In genomic region chr12:106357549-106358409, GRCh38 we compare ENCODE assay signal across 8 cellular contexts. TPM values are rescaled to one million over a fixed set of nuclear protein-coding genes. Genes with fewer than 3 reads are reported as not detected.
DNase-seq lines count a peak whose midpoint lies in the region; ATAC-seq and FAIRE-seq lines count a peak whose summit lies in the region.

POLR3B (plus strand) TSS chr12:106357748; CDS start chr12:106357880, 132 bp downstream.

- intact Hi-C loops in naive thymus-derived CD4-positive, alpha-beta T cell (cut with micrococcal nuclease): loop anchor here (1.0 to 5.0 kb wide), 19 partner anchors 29 to 1403 kb away; partner anchors contain the start of genes CKAP4 (in 2 of the 2), CRY1 (in 2 of the 2), PWP1 (in 2 of the 2) and RIC8B (in 2 of the 2)

- peak within 1 kb of the TSS; percentile 85 to 95 (median 91) for H3K27ac Mint-ChIP-seq in naive thymus-derived CD4-positive, alpha-beta T cell
- peak within 1 kb of the TSS; percentile 94 for H3K27ac Mint-ChIP-seq in stimulated activated naive B cell treated with anti-CD40 and anti-IgM and Interleukin-4, amounts not matched to agents 10 μg/mL and 1 μg/mL and 100 μg/mL, for 72 hours

- H3K9me3 Mint-ChIP-seq in naive thymus-derived CD4-positive, alpha-beta T cell: peaks cover 0 to 9% (median 0%) of the 10 kb centered on the region in 11 donors
- no peaks in the 10 kb centered on the region for H3K9me3 Mint-ChIP-seq in stimulated activated naive B cell treated with anti-CD40 and anti-IgM and Interleukin-4, amounts not matched to agents 10 μg/mL and 1 μg/mL and 100 μg/mL, for 72 hours

- ATAC-seq in GM21825 (IDR thresholded peaks at IDR 0.05; ENCODE audit: unreplicated experiment): peak; percentile 91
- ATAC-seq in naive thymus-derived CD4-positive, alpha-beta T cell: peak; percentile 98
- ATAC-seq in stimulated activated naive B cell treated with anti-CD40 and anti-IgM and Interleukin-4, amounts not matched to agents 10 μg/mL and 1 μg/mL and 100 μg/mL, for 72 hours (replicated peaks): peak; percentile 94 to 96

- peaks cover 32% of the 10 kb centered on the region for H3K4me1 ChIP-seq in Karpas-422 (ENCODE audit: low read length)
- peaks cover 6 to 12% of the 10 kb centered on the region in 2 donors for H3K4me1 ChIP-seq in naive thymus-derived CD4-positive, alpha-beta T cell (ENCODE audit: control insufficient read depth in 2 of 2, insufficient read depth in 2 of 2, low read length in 2 of 2)

- peaks cover 11 to 22% (median 17%) of the 10 kb centered on the region in 7 donors for H3K4me1 Mint-ChIP-seq in naive thymus-derived CD4-positive, alpha-beta T cell
- H3K4me1 Mint-ChIP-seq in stimulated activated naive B cell treated with anti-CD40 and anti-IgM and Interleukin-4, amounts not matched to agents 10 μg/mL and 1 μg/mL and 100 μg/mL, for 72 hours: peaks cover 8 to 16% of the 10 kb centered on the region in 2 donors

- POLR2A ChIA-PET in naive thymus-derived CD4-positive, alpha-beta T cell (lab: Charles Lee): interaction anchor here (0.7 to 6.6 kb wide), 13 partner anchors 9 to 1250 kb away, joined by 3 to 73 read pairs (median 3); partner anchors contain the start of genes TCP11L2, TMEM263 and WASHC4

- no peak for FAIRE-seq in RCC 7860 (lab: Jason Lieb, UNC)

- DNase-seq in Daoy (ENCODE audit: low read depth) (peak; percentile 97), Karpas-422 (peak; percentile 99), RCC 7860 (ENCODE audit: low spot score) (peak; percentile 81), fibroblast of gingiva (ENCODE audit: low read depth) (peak; percentile 96)
- peak; percentile 90 for DNase-seq in activated T-helper 1 cell treated with anti-CD3 and anti-CD28 coated beads, Interleukin-2, amount 50 U/mL, for 16 hours (ENCODE audit: low read depth in 1 of 2, low spot score in 1 of 2)
- peak; percentile 95 to 99 (median 98) for DNase-seq in naive thymus-derived CD4-positive, alpha-beta T cell
- DNase-seq in stimulated activated naive B cell treated with anti-CD40 and anti-IgM and Interleukin-4, amounts not matched to agents 10 μg/mL and 1 μg/mL and 100 μg/mL, for 72 hours: peak; percentile 96

- H3K4me3 Mint-ChIP-seq in naive thymus-derived CD4-positive, alpha-beta T cell: peak within 1 kb of the TSS; percentile 81 to 97 (median 92)
- H3K4me3 Mint-ChIP-seq in stimulated activated naive B cell treated with anti-CD40 and anti-IgM and Interleukin-4, amounts not matched to agents 10 μg/mL and 1 μg/mL and 100 μg/mL, for 72 hours: peak within 1 kb of the TSS; percentile 91 to 94

- peak within 1 kb of the TSS; percentile 70 for H3K4me3 ChIP-seq in Karpas-422 (ENCODE audit: low read length)
- peak within 1 kb of the TSS; percentile 96 for H3K4me3 ChIP-seq in naive thymus-derived CD4-positive, alpha-beta T cell (ENCODE audit: low read length)

- peak within 1 kb of the TSS; percentile 77 for H3K27ac ChIP-seq in Karpas-422 (ENCODE audit: low read length)
- H3K27ac ChIP-seq in naive thymus-derived CD4-positive, alpha-beta T cell (ENCODE audit: low read depth, low read length): peak within 1 kb of the TSS; percentile 74

- H2AFZ ChIP-seq in Karpas-422 (ENCODE audit: low read length): peak within 1 kb of the TSS; percentile 94

- peak within 1 kb of the TSS; percentile 74 for H3K9ac ChIP-seq in Karpas-422 (ENCODE audit: low read length)

- H3K36me3 Mint-ChIP-seq in naive thymus-derived CD4-positive, alpha-beta T cell: no peaks in the 10 kb centered on the region
- peaks cover 4 to 5% of the 10 kb centered on the region in 2 donors for H3K36me3 Mint-ChIP-seq in stimulated activated naive B cell treated with anti-CD40 and anti-IgM and Interleukin-4, amounts not matched to agents 10 μg/mL and 1 μg/mL and 100 μg/mL, for 72 hours

- no peaks in the 10 kb centered on the region for H3K9me2 ChIP-seq in Karpas-422 (replicated peaks; ENCODE audit: insufficient read depth, low read length)

- H4K20me1 ChIP-seq in Karpas-422 (ENCODE audit: insufficient read depth, low read depth, low read length): no peaks in the 10 kb centered on the region

- H3K27me3 ChIP-seq in Karpas-422 (ENCODE audit: low read length): no peaks in the 10 kb centered on the region
- H3K27me3 ChIP-seq in naive thymus-derived CD4-positive, alpha-beta T cell (ENCODE audit: control insufficient read depth in 2 of 2, insufficient read depth in 2 of 2, low read length in 2 of 2): no peaks in the 10 kb centered on the region

- peak within 1 kb of the TSS; percentile 75 for H3K4me2 ChIP-seq in Karpas-422 (ENCODE audit: low read depth, low read length, poor library complexity, severe bottlenecking)

- no peaks in the 10 kb centered on the region for H3K27me3 Mint-ChIP-seq in naive thymus-derived CD4-positive, alpha-beta T cell
- no peaks in the 10 kb centered on the region for H3K27me3 Mint-ChIP-seq in stimulated activated naive B cell treated with anti-CD40 and anti-IgM and Interleukin-4, amounts not matched to agents 10 μg/mL and 1 μg/mL and 100 μg/mL, for 72 hours

- CTCF ChIA-PET in naive thymus-derived CD4-positive, alpha-beta T cell (lab: Charles Lee): interaction anchor here (0.6 to 2.9 kb wide), 13 partner anchors 16 to 586 kb away, joined by 3 to 11 read pairs (median 4); no protein-coding TSS in a partner anchor

- H3K79me2 ChIP-seq in Karpas-422 (ENCODE audit: low read length): peaks cover 48% of the 10 kb centered on the region

- no peaks in the 10 kb centered on the region for H3K36me3 ChIP-seq in Karpas-422 (ENCODE audit: insufficient read depth, low read length)
- peaks cover 0 to 5% (median 0%) of the 10 kb centered on the region in 3 experiments for H3K36me3 ChIP-seq in naive thymus-derived CD4-positive, alpha-beta T cell (ENCODE audit: control insufficient read depth in 2 of 3, insufficient read depth in 3 of 3, low read length in 3 of 3)

- H3K9me3 ChIP-seq in Karpas-422 (ENCODE audit: low read length): no peaks in the 10 kb centered on the region
- no peaks in the 10 kb centered on the region for H3K9me3 ChIP-seq in naive thymus-derived CD4-positive, alpha-beta T cell (ENCODE audit: control insufficient read depth in 2 of 3, low read length in 3 of 3)

RNA-seq across cellular contexts. Expression of gene POLR3B, which starts in this region (rescaled TPM):
- 17.5 and 18.4 TPM in 2 replicates for total RNA-seq in Daoy (2014; rRNA removed; shearing (Covaris generic))
- 10.0 and 13.6 TPM in 2 replicates for total RNA-seq in Karpas-422 (2014; rRNA removed; shearing (Covaris generic); ENCODE audit: low replicate concordance)
- 1 to 10 TPM; 4.7 to 8.7 (median 6.8) TPM for total RNA-seq in naive thymus-derived CD4-positive, alpha-beta T cell
- polyA plus RNA-seq in naive thymus-derived CD4-positive, alpha-beta T cell: 1 to 10 TPM; 5.0 to 7.8 TPM

Comparison
In these comparisons a context has a peak if more than half of its experiments do, and no peak if none do; other contexts are left out.
1. Peak in every context shown above with its lines: DNase-seq, ATAC-seq, H3K4me3 ChIP-seq and H3K27ac ChIP-seq.